Comparison of ENCODE assay signal across 4 cellular contexts in genomic region chr4:175281894-175282293, GRCh38.
"Had no signal": no experiment of that assay in that cellular context is flagged by ENCODE, and none has a peak within 500 bp of the region (broad histone marks: within the 10 kb centered on the region; RNA-seq: fewer than 3 reads in every experiment).

No MANE protein-coding gene starts in this region.

- H3K4me3 ChIP-seq: K562 had no signal

- ATAC-seq: HepG2, K562 had no signal

- H3K27ac ChIP-seq: HL-60 had no signal

- H3K36me3 Mint-ChIP-seq: IgD-negative memory B cell had no signal

- H3K27me3 Mint-ChIP-seq: IgD-negative memory B cell had no signal

- H3K4me3 Mint-ChIP-seq: IgD-negative memory B cell had no signal
